Comparison of ENCODE assay signal across 8 cellular contexts in genomic region chr18:12838178-12838634, GRCh38. TPM values are rescaled to one million over a fixed set of nuclear protein-coding genes. Genes with fewer than 3 reads are reported as not detected.
A peak's percentile ranks its signal among the peaks of the same experiment; 100 is the strongest.
DNase-seq lines count a peak whose midpoint lies in the region; ATAC-seq lines count a peak whose summit lies in the region.

No MANE protein-coding gene starts in this region.

- H3K27me3 ChIP-seq in duodenal mucosa (ENCODE audit: control insufficient read depth in 1 of 2, insufficient read depth in 2 of 2, low read length in 2 of 2): no peaks in the 10 kb centered on the region

- H3K27ac ChIP-seq in duodenal mucosa (ENCODE audit: low read depth, low read length): peak overlapping the region; percentile 53

- peaks cover 42% of the 10 kb centered on the region for H3K36me3 Mint-ChIP-seq in stimulated activated naive CD8-positive, alpha-beta T cell treated with anti-CD3 and anti-CD28 coated beads, Interleukin-15, Interleukin-2, amounts not matched to agents 100 ng/mL and 50 ng/mL, for 24 hours (ENCODE audit: low read depth)
- peaks cover 6 to 8% of the 10 kb centered on the region in 2 donors for H3K36me3 Mint-ChIP-seq in naive B cell

- peaks cover 0 to 12% of the 10 kb centered on the region in 2 donors for H3K36me3 ChIP-seq in duodenal mucosa (ENCODE audit: control insufficient read depth in 1 of 2, insufficient read depth in 2 of 2, low read length in 2 of 2)

- H3K4me3 ChIP-seq in duodenal mucosa (ENCODE audit: low read depth in 1 of 2, low read length in 2 of 2): peak overlapping the region; percentile 55 to 56

- no peak for DNase-seq in stimulated activated naive CD8-positive, alpha-beta T cell treated with anti-CD3 and anti-CD28 coated beads, Interleukin-15, Interleukin-2, amounts not matched to agents 100 U/mL and 50 U/mL, for 24 hours
- DNase-seq in SIG-M5 (lab: John Stamatoyannopoulos, UW): peak; percentile 46
- DNase-seq in naive B cell: no peak
- no peak for DNase-seq in NCI-H187 treated with DMSO at 0.1 percent for 48 hours (lab: John Stamatoyannopoulos, UW)
- DNase-seq in NCI-H510A treated with DMSO at 0.1 percent for 48 hours (lab: John Stamatoyannopoulos, UW): no peak

- peak overlapping the region; percentile 64 to 65 for H3K9ac ChIP-seq in duodenal mucosa (ENCODE audit: low read depth in 1 of 2, low read length in 2 of 2)

- H3K9me3 Mint-ChIP-seq in stimulated activated naive CD8-positive, alpha-beta T cell treated with anti-CD3 and anti-CD28 coated beads, Interleukin-15, Interleukin-2, amounts not matched to agents 100 ng/mL and 50 ng/mL, for 24 hours: no peaks in the 10 kb centered on the region
- no peaks in the 10 kb centered on the region for H3K9me3 Mint-ChIP-seq in naive B cell

- H3K9me3 ChIP-seq in duodenal mucosa (ENCODE audit: control insufficient read depth in 1 of 2, low read length in 2 of 2): no peaks in the 10 kb centered on the region

- ATAC-seq in stimulated activated naive CD8-positive, alpha-beta T cell treated with anti-CD3 and anti-CD28 coated beads, Interleukin-15, Interleukin-2, amounts not matched to agents 100 U/mL and 50 U/mL, for 24 hours: no peak
- ATAC-seq in naive B cell (ENCODE audit: low read depth in 2 of 2) (no peak), HG03196 (IDR thresholded peaks at IDR 0.05; ENCODE audit: unreplicated experiment) (no peak)

- H3K4me3 Mint-ChIP-seq in stimulated activated naive CD8-positive, alpha-beta T cell treated with anti-CD3 and anti-CD28 coated beads, Interleukin-15, Interleukin-2, amounts not matched to agents 100 ng/mL and 50 ng/mL, for 24 hours: peak overlapping the region; percentile 75
- H3K4me3 Mint-ChIP-seq in naive B cell: peak overlapping the region; percentile 34 to 82 (median 64)

- peaks cover 60% of the 10 kb centered on the region for H3K4me1 Mint-ChIP-seq in stimulated activated naive CD8-positive, alpha-beta T cell treated with anti-CD3 and anti-CD28 coated beads, Interleukin-15, Interleukin-2, amounts not matched to agents 100 ng/mL and 50 ng/mL, for 24 hours (ENCODE audit: low read depth)
- peaks cover 33 to 43% (median 41%) of the 10 kb centered on the region in 3 donors for H3K4me1 Mint-ChIP-seq in naive B cell

- H3K27ac Mint-ChIP-seq in stimulated activated naive CD8-positive, alpha-beta T cell treated with anti-CD3 and anti-CD28 coated beads, Interleukin-15, Interleukin-2, amounts not matched to agents 100 ng/mL and 50 ng/mL, for 24 hours: peak overlapping the region; percentile 92
- peak overlapping the region in 4 of 6 donors; percentile 35 to 87 (median 66) for H3K27ac Mint-ChIP-seq in naive B cell

- no peaks in the 10 kb centered on the region for H3K27me3 Mint-ChIP-seq in stimulated activated naive CD8-positive, alpha-beta T cell treated with anti-CD3 and anti-CD28 coated beads, Interleukin-15, Interleukin-2, amounts not matched to agents 100 ng/mL and 50 ng/mL, for 24 hours
- no peaks in the 10 kb centered on the region for H3K27me3 Mint-ChIP-seq in naive B cell

- peaks cover 29 to 40% of the 10 kb centered on the region in 2 donors for H3K4me1 ChIP-seq in duodenal mucosa (ENCODE audit: control insufficient read depth in 1 of 2, insufficient read depth in 2 of 2, low read length in 2 of 2)

RNA-seq across cellular contexts. Expression of gene PTPN2, which starts 45.8 kb away (rescaled TPM):
- 100 to 1,000 TPM in 2 of 6 donors, 10 to 100 TPM in 4; 84.6 to 112 (median 99.1) TPM for polyA plus RNA-seq in naive B cell (ENCODE audit: low read depth in 6 of 6)
